Comparison of ENCODE assay signal across 8 cellular contexts in genomic region chr16:81779540-81780320, GRCh38. TPM values are rescaled to one million over a fixed set of nuclear protein-coding genes. Genes with fewer than 3 reads are reported as not detected.
DNase-seq lines count a peak whose midpoint lies in the region; ATAC-seq, FAIRE-seq and TF ChIP-seq lines count a peak whose summit lies in the region.

No MANE protein-coding gene starts in this region.

- peak in 3 of 5 donors; percentile 1 to 5 (median 2) for DNase-seq in CD4-positive, alpha-beta memory T cell
- DNase-seq in MG63, result no peak
- no peak for DNase-seq in bronchial epithelial cell (ENCODE audit: low read depth)
- DNase-seq in lung (ENCODE audit: low spot score), result peak; percentile 51
- DNase-seq in type B pancreatic cell (ENCODE audit: extremely low spot score, unreplicated experiment), result no peak
- no peak for DNase-seq in Ammon's horn (ENCODE audit: low spot score)
- DNase-seq in GF-D8 (lab: John Stamatoyannopoulos, UW), result no peak

- FAIRE-seq in bronchial epithelial cell (lab: Jason Lieb, UNC), result no peak

- TF ChIP-seq CTCF in bronchial epithelial cell (IDR thresholded peaks at IDR 0.05; ENCODE audit: insufficient read depth, low read length, severe bottlenecking) (no peak), lung (IDR thresholded peaks at IDR 0.05; ENCODE audit: control extremely low read depth, extremely low read depth) (no peak), type B pancreatic cell (conservative IDR thresholded peaks at IDR 0.05) (no peak)

- no peak overlapping the region for H3K27ac ChIP-seq in CD4-positive, alpha-beta memory T cell (ENCODE audit: low read depth, low read length)
- peak overlapping the region in 1 of 2 donors; percentile 37 for H3K27ac ChIP-seq in lung (ENCODE audit: low read depth in 1 of 2, low read length in 1 of 2)

- peak overlapping the region in 2 of 7 donors; percentile 75 to 81 for H3K27ac Mint-ChIP-seq in CD4-positive, alpha-beta memory T cell
- peak overlapping the region; percentile 84 for H3K27ac Mint-ChIP-seq in type B pancreatic cell

- H3K27me3 ChIP-seq in CD4-positive, alpha-beta memory T cell (ENCODE audit: insufficient read depth, low read length), result peaks cover 5% of the 10 kb centered on the region
- H3K27me3 ChIP-seq in MG63, result peaks cover 10% of the 10 kb centered on the region
- H3K27me3 ChIP-seq in bronchial epithelial cell (ENCODE audit: control insufficient read depth, insufficient read depth, low read length), result peaks cover 22% of the 10 kb centered on the region
- no peaks in the 10 kb centered on the region for H3K27me3 ChIP-seq in lung (ENCODE audit: control insufficient read depth, insufficient read depth)

- peak; percentile 6 for ATAC-seq in GM21528 (IDR thresholded peaks at IDR 0.05; ENCODE audit: low FRiP score, unreplicated experiment)
- peak; percentile 51 for ATAC-seq in lung (ENCODE audit: insufficient read depth, low FRiP score)

- CTCF ChIA-PET in CD4-positive, alpha-beta memory T cell (lab: Charles Lee; ENCODE audit: partially characterized antibody), result no interaction called here

- no peaks in the 10 kb centered on the region for H3K36me3 Mint-ChIP-seq in CD4-positive, alpha-beta memory T cell
- no peaks in the 10 kb centered on the region for H3K36me3 Mint-ChIP-seq in type B pancreatic cell

- H3K36me3 ChIP-seq in CD4-positive, alpha-beta memory T cell (ENCODE audit: insufficient read depth, low read length), result no peaks in the 10 kb centered on the region
- H3K36me3 ChIP-seq in MG63 (no peaks in the 10 kb centered on the region), bronchial epithelial cell (ENCODE audit: control insufficient read depth, insufficient read depth, low read length) (no peaks in the 10 kb centered on the region), lung (ENCODE audit: control insufficient read depth in 2 of 2, insufficient read depth in 2 of 2, low read length in 2 of 2) (no peaks in the 10 kb centered on the region)

- intact Hi-C loops in CD4-positive, alpha-beta memory T cell (cut with micrococcal nuclease), result no loop called here

- H3K4me1 ChIP-seq in CD4-positive, alpha-beta memory T cell (ENCODE audit: insufficient read depth, low read length), result peaks cover 7% of the 10 kb centered on the region
- H3K4me1 ChIP-seq in lung (ENCODE audit: control insufficient read depth in 2 of 2, insufficient read depth in 2 of 2, low read length in 2 of 2), result peaks cover 0 to 5% of the 10 kb centered on the region in 2 donors

- 2% methylated on average over 57 of the region's 57 CpGs for WGBS in lung, 2 donors

- H3K27me3 Mint-ChIP-seq in CD4-positive, alpha-beta memory T cell, result peaks cover 28 to 29% of the 10 kb centered on the region in 2 donors
- H3K27me3 Mint-ChIP-seq in type B pancreatic cell, result peaks cover 67% of the 10 kb centered on the region

- POLR2A ChIA-PET in CD4-positive, alpha-beta memory T cell (lab: Charles Lee; ENCODE audit: partially characterized antibody), result interaction anchor here (1.2 kb wide), 1 partner anchor 16 kb away, joined by 3 read pairs; no protein-coding TSS in a partner anchor

- no peaks in the 10 kb centered on the region for H3K9me3 ChIP-seq in CD4-positive, alpha-beta memory T cell (ENCODE audit: control insufficient read depth in 1 of 2, low read length in 2 of 2)
- H3K9me3 ChIP-seq in MG63 (0 out of 2 replicates have a peak, but pooled peaks cover 2% of the 10 kb centered on the region), lung (ENCODE audit: control insufficient read depth in 2 of 2, insufficient read depth in 1 of 2, low read length in 1 of 2) (no peaks in the 10 kb centered on the region)

- H3K4me3 Mint-ChIP-seq in CD4-positive, alpha-beta memory T cell, result peak overlapping the region; percentile 77 to 90 (median 84)
- peak overlapping the region; percentile 93 for H3K4me3 Mint-ChIP-seq in type B pancreatic cell

- peaks cover 7 to 18% (median 12%) of the 10 kb centered on the region in 4 donors for H3K4me1 Mint-ChIP-seq in CD4-positive, alpha-beta memory T cell
- peaks cover 9% of the 10 kb centered on the region for H3K4me1 Mint-ChIP-seq in type B pancreatic cell (ENCODE audit: unreplicated experiment)

- H3K4me3 ChIP-seq in CD4-positive, alpha-beta memory T cell (ENCODE audit: low read length in 2 of 2), result peak overlapping the region; percentile 3 to 35
- H3K4me3 ChIP-seq in MG63 (peak overlapping the region; percentile 35), bronchial epithelial cell (ENCODE audit: low read depth, low read length) (peak overlapping the region; percentile 45), lung (peak overlapping the region; percentile 69)

- H3K9me3 Mint-ChIP-seq in CD4-positive, alpha-beta memory T cell, result peaks cover 0 to 2% (median 0%) of the 10 kb centered on the region in 8 donors
- no peaks in the 10 kb centered on the region for H3K9me3 Mint-ChIP-seq in type B pancreatic cell

RNA-seq across cellular contexts. Expression of gene PLCG2, which starts 0.6 kb away (rescaled TPM):
- 1 to 10 TPM; 2.3 to 2.4 TPM for total RNA-seq in CD4-positive, alpha-beta memory T cell
- polyA plus RNA-seq in CD4-positive, alpha-beta memory T cell, result 1 to 10 TPM in 1 of 2 donors, under 1 TPM in 1; 0.63 to 1.8 TPM
- 0.37 and 1.0 TPM in 2 replicates for total RNA-seq in MG63 (2014; rRNA removed; shearing (Covaris generic); ENCODE audit: low replicate concordance)
- 1.8 and 1.9 TPM in 2 replicates for total RNA-seq in bronchial epithelial cell
- total RNA-seq in lung, result 10 to 100 TPM; 27.8 to 41.0 TPM
- 10 to 100 TPM in 1 of 2 donors, 1 to 10 TPM in 1; 8.8 to 31.0 TPM for polyA plus RNA-seq in lung
- 12.4 and 31.1 TPM in 2 replicates for total RNA-seq in type B pancreatic cell (ENCODE audit: low replicate concordance)

Comparison
In these comparisons a context has a peak if more than half of its experiments do, and no peak if none do; other contexts are left out.
1. DNase-seq: peak in CD4-positive, alpha-beta memory T cell (3 of 5) and lung (single experiment); none in MG63 (single experiment), bronchial epithelial cell (single experiment), type B pancreatic cell (single experiment), Ammon's horn (single experiment) and GF-D8 (single experiment).
2. H3K4me3 ChIP-seq: peak in every context shown above with its lines; median percentile 69 in lung; 45 in bronchial epithelial cell; 35 in MG63; 19 in CD4-positive, alpha-beta memory T cell.